2 cellular contexts compared by ENCODE assay signal in the genomic region with DNA sequence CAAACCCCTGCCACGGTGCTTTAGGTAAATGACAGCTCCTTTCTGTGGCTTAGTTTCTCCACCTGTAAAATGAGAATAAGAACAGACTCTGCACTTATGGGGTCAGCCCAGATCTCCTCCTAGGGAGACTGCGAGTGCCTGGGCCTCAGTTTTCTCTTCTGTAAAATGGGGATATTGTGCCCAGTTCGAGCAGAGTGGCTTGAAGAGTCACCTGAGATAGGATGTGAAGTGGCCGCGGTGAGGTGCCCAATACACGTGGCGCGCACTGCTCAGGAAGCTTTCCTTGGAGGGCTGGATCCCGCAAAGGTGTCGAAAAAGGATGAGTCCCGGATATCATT.
TF ChIP-seq lines count a peak whose summit lies in the region.

No MANE protein-coding gene starts in this region.

TF ChIP-seq in IMR-90, 13 proteins besides CTCF, POLR2A, EP300 and RAD21 (continued from another document):
- TF ChIP-seq MAZ (IDR thresholded peaks at IDR 0.05; ENCODE audit: borderline replicate concordance, low read depth, low read length) = no peak
- TF ChIP-seq RCOR1 (IDR thresholded peaks at IDR 0.05; ENCODE audit: insufficient replicate concordance, low read length) = no peak
- no peak for TF ChIP-seq FOS (IDR thresholded peaks at IDR 0.05; ENCODE audit: low read depth, low read length)
- no peak for TF ChIP-seq BHLHE40 (IDR thresholded peaks at IDR 0.05; ENCODE audit: low read depth, low read length)
- TF ChIP-seq SMC3 (IDR thresholded peaks at IDR 0.05; ENCODE audit: low read depth, low read length) = no peak
- TF ChIP-seq, protein P1, sequence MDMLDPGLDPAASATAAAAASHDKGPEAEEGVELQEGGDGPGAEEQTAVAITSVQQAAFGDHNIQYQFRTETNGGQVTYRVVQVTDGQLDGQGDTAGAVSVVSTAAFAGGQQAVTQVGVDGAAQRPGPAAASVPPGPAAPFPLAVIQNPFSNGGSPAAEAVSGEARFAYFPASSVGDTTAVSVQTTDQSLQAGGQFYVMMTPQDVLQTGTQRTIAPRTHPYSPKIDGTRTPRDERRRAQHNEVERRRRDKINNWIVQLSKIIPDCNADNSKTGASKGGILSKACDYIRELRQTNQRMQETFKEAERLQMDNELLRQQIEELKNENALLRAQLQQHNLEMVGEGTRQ (IDR thresholded peaks at IDR 0.05; ENCODE audit: low read depth, low read length) = no peak
- no peak for TF ChIP-seq CHD1 (IDR thresholded peaks at IDR 0.05; ENCODE audit: low read depth, low read length)
- TF ChIP-seq CEBPB (IDR thresholded peaks at IDR 0.05; ENCODE audit: low read depth, low read length) = no peak
- TF ChIP-seq MXI1 (IDR thresholded peaks at IDR 0.05; ENCODE audit: borderline replicate concordance, low read depth, low read length) = no peak
- no peak for TF ChIP-seq NFE2L2 (IDR thresholded peaks at IDR 0.05; ENCODE audit: low read depth, low read length)
- TF ChIP-seq, protein P2, sequence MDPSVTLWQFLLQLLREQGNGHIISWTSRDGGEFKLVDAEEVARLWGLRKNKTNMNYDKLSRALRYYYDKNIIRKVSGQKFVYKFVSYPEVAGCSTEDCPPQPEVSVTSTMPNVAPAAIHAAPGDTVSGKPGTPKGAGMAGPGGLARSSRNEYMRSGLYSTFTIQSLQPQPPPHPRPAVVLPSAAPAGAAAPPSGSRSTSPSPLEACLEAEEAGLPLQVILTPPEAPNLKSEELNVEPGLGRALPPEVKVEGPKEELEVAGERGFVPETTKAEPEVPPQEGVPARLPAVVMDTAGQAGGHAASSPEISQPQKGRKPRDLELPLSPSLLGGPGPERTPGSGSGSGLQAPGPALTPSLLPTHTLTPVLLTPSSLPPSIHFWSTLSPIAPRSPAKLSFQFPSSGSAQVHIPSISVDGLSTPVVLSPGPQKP (IDR thresholded peaks at IDR 0.05; ENCODE audit: borderline replicate concordance, low read depth, low read length) = no peak
- TF ChIP-seq RFX5 (IDR thresholded peaks at IDR 0.05; ENCODE audit: low read depth, low read length) = no peak
TF ChIP-seq in IMR-90: peak in this region for 0.

TF ChIP-seq in neural cell, 6 proteins besides CTCF, POLR2A, EP300 and RAD21 (continued from another document):
- TF ChIP-seq SMC3 (conservative IDR thresholded peaks at IDR 0.05; ENCODE audit: poor library complexity) = no peak
- TF ChIP-seq POLR2AphosphoS5 (IDR thresholded peaks at IDR 0.05) = no peak
- no peak for TF ChIP-seq MXI1 (conservative IDR thresholded peaks at IDR 0.05; ENCODE audit: poor library complexity, severe bottlenecking)
- TF ChIP-seq EZH2 (IDR thresholded peaks at IDR 0.05; ENCODE audit: borderline replicate concordance, insufficient read depth, low read length, poor library complexity, severe bottlenecking) = no peak
- TF ChIP-seq, protein P3, sequence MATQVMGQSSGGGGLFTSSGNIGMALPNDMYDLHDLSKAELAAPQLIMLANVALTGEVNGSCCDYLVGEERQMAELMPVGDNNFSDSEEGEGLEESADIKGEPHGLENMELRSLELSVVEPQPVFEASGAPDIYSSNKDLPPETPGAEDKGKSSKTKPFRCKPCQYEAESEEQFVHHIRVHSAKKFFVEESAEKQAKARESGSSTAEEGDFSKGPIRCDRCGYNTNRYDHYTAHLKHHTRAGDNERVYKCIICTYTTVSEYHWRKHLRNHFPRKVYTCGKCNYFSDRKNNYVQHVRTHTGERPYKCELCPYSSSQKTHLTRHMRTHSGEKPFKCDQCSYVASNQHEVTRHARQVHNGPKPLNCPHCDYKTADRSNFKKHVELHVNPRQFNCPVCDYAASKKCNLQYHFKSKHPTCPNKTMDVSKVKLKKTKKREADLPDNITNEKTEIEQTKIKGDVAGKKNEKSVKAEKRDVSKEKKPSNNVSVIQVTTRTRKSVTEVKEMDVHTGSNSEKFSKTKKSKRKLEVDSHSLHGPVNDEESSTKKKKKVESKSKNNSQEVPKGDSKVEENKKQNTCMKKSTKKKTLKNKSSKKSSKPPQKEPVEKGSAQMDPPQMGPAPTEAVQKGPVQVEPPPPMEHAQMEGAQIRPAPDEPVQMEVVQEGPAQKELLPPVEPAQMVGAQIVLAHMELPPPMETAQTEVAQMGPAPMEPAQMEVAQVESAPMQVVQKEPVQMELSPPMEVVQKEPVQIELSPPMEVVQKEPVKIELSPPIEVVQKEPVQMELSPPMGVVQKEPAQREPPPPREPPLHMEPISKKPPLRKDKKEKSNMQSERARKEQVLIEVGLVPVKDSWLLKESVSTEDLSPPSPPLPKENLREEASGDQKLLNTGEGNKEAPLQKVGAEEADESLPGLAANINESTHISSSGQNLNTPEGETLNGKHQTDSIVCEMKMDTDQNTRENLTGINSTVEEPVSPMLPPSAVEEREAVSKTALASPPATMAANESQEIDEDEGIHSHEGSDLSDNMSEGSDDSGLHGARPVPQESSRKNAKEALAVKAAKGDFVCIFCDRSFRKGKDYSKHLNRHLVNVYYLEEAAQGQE (IDR thresholded peaks at IDR 0.05; ENCODE audit: borderline replicate concordance) = no peak
